Comparison of ENCODE assay signal across 26 cellular contexts in the genomic region with DNA sequence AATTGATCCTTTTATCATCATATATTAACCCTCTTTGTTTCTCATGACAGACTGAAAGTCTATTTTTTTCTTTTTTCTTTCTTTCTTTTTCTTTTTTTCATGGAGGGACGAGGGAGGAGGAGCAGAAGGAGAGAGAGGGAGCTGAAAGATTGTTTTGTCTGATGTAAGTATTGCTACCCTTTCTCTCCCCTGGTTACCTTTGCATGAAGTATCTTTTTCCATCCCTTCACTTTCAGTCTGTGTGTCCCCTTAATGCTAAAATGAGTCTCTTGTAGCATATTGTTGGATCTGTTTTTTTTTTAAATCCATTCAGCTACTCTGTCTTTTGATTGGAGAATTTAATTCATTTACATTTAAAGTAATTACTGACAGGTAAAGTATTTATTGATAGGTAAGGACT. TPM values are rescaled to one million over a fixed set of nuclear protein-coding genes. Genes with fewer than 3 reads are reported as not detected.
"Had no signal": no experiment of that assay in that cellular context is flagged by ENCODE, and none has a peak within 500 bp of the region (broad histone marks: within the 10 kb centered on the region; RNA-seq: fewer than 3 reads in every experiment).

No MANE protein-coding gene starts in this region.

- DNase-seq: activated CD8-positive, alpha-beta memory T cell treated with anti-CD3 and anti-CD28 coated beads, Interleukin-2, amount 50 U/mL, for 48 hours; activated gamma-delta T cell; central memory CD4-positive, alpha-beta T cell; foreskin fibroblast; heart right ventricle; lower lobe of right lung; mesenchymal stem cell; naive thymus-derived CD8-positive, alpha-beta T cell; SHP77 treated with DMSO at 0.1 percent for 48 hours; stimulated activated CD4-positive, alpha-beta T cell treated with anti-CD3 and anti-CD28 coated beads, Interleukin-15, amount 100 ng/mL, for 24 hours; stimulated activated CD4-positive, alpha-beta T cell treated with anti-CD3 and anti-CD28 coated beads, Interleukin-2, amount 100 ng/mL, for 24 hours; stimulated activated naive CD4-positive, alpha-beta T cell; T1000; trophoblast cell; WERI-Rb-1 had no signal

- H3K27ac ChIP-seq: breast epithelium, heart right ventricle, lower lobe of right lung, neural progenitor cell, right atrium auricular region, thoracic aorta, WERI-Rb-1 had no signal

- ATAC-seq: esophagus mucosa; heart right ventricle; lower lobe of right lung; naive thymus-derived CD8-positive, alpha-beta T cell had no signal

- H3K4me1 ChIP-seq: breast epithelium, heart right ventricle, lower lobe of right lung, right atrium auricular region had no signal

- H3K4me3 Mint-ChIP-seq: neural progenitor cell had no signal

- H3K27ac Mint-ChIP-seq: naive thymus-derived CD8-positive, alpha-beta T cell; neural progenitor cell had no signal

- H3K36me3 Mint-ChIP-seq: naive thymus-derived CD8-positive, alpha-beta T cell; neural progenitor cell had no signal

- H3K27me3 Mint-ChIP-seq: naive thymus-derived CD8-positive, alpha-beta T cell had no signal

- H3K9me3 Mint-ChIP-seq: naive thymus-derived CD8-positive, alpha-beta T cell; neural progenitor cell had no signal

- H3K27me3 ChIP-seq: breast epithelium, heart right ventricle, neural progenitor cell, right atrium auricular region had no signal

RNA-seq across cellular contexts. Expression of gene SPZ1, which starts 36.4 kb away (rescaled TPM):
- total RNA-seq: breast epithelium; endothelial cell of umbilical vein; esophagus mucosa; glomerular endothelial cell; heart right ventricle; kidney epithelial cell; lower lobe of right lung; naive thymus-derived CD8-positive, alpha-beta T cell; omental fat pad; pulmonary artery endothelial cell; right atrium auricular region; subcutaneous adipose tissue; thoracic aorta had no signal
- polyA plus RNA-seq: endothelial cell of umbilical vein; heart right ventricle; naive thymus-derived CD8-positive, alpha-beta T cell had no signal
